8 cellular contexts compared by ENCODE assay signal in the genomic region with DNA sequence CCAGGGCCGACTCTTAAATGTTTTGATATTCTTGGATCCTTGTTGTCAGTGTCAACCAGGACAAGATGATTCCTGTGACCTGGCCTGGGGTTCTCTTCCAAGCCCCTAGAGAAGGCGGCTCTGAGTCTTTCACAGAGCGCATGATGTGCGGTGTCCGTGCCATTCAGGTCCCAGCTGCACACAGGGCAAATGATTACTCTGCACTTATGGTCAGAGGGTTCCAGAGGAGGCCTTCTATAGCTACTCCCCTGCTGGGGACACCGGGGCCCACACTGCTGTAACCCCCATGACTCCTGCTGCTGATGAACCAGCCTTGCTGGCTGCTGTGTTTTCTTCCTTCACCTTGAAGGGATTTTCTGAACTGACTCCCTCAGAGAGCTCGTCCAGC. TPM values are rescaled to one million over a fixed set of nuclear protein-coding genes. Genes with fewer than 3 reads are reported as not detected.
DNase-seq lines count a peak whose midpoint lies in the region; ATAC-seq and TF ChIP-seq lines count a peak whose summit lies in the region.

No MANE protein-coding gene starts in this region.

- no peak overlapping the region for H2BK120ac ChIP-seq in mesendoderm (ENCODE audit: low read depth, low read length)

- H3K27ac Mint-ChIP-seq in stimulated activated naive CD8-positive, alpha-beta T cell treated with anti-CD3 and anti-CD28 coated beads, Interleukin-15, amount 100 ng/mL, for 72 hours: no peak overlapping the region

- TF ChIP-seq CTCF in coronary artery (IDR thresholded peaks at IDR 0.05) (no peak), vagina (IDR thresholded peaks at IDR 0.05) (no peak)

- H3K4me1 ChIP-seq in mesendoderm (ENCODE audit: control insufficient read depth, low read depth, low read length) (peaks cover 21% of the 10 kb centered on the region), vagina (peaks cover 51% of the 10 kb centered on the region)

- peaks cover 49% of the 10 kb centered on the region for H3K79me2 ChIP-seq in mesendoderm (ENCODE audit: control insufficient read depth, insufficient read depth, low read length)

- H3K9me3 ChIP-seq in vagina: no peaks in the 10 kb centered on the region

- no peaks in the 10 kb centered on the region for H3K9me3 Mint-ChIP-seq in stimulated activated naive CD8-positive, alpha-beta T cell treated with anti-CD3 and anti-CD28 coated beads, Interleukin-15, amount 100 ng/mL, for 72 hours

- H3K27ac ChIP-seq in coronary artery (no peak overlapping the region), mesendoderm (ENCODE audit: low read depth, low read length) (peak overlapping the region; percentile 22), vagina (peak overlapping the region; percentile 84)

- no CpG with 5 or more reads among the region's 7 CpGs for whole genome bisulfite sequencing in mesendoderm (ENCODE audit: extremely low coverage, insufficient coverage, low lambda C conversion rate)

- peak overlapping the region; percentile 96 for H3K18ac ChIP-seq in mesendoderm (ENCODE audit: low read length)

- H3K56ac ChIP-seq in mesendoderm (ENCODE audit: low read length): peak overlapping the region; percentile 97

- intact Hi-C loops in vagina (cut with DNase I): no loop called here

- H3K27me3 ChIP-seq in mesendoderm (ENCODE audit: insufficient read depth, low read length, poor library complexity) (no peaks in the 10 kb centered on the region), vagina (no peaks in the 10 kb centered on the region)

- no peak overlapping the region for H3K23ac ChIP-seq in mesendoderm (ENCODE audit: low read length)

- peak overlapping the region; percentile 83 for H3K4ac ChIP-seq in mesendoderm (ENCODE audit: low read depth, low read length)

- peak; percentile 48 for ATAC-seq in stimulated activated naive CD8-positive, alpha-beta T cell treated with anti-CD3 and anti-CD28 coated beads, Interleukin-15, amount 100 ng/mL, for 72 hours
- no peak for ATAC-seq in stimulated activated naive CD8-positive, alpha-beta T cell treated with anti-CD3 and anti-CD28 coated beads, Interleukin-15, Interleukin-2, amounts not matched to agents 100 U/mL and 50 U/mL, for 24 hours
- no peak for ATAC-seq in GM21717 (IDR thresholded peaks at IDR 0.05; ENCODE audit: unreplicated experiment)

- no peak overlapping the region for H4K8ac ChIP-seq in mesendoderm (ENCODE audit: low read depth, low read length)

- peak overlapping the region; percentile 90 for H3K9ac ChIP-seq in mesendoderm (ENCODE audit: low read length)

- no peak for TF ChIP-seq POLR2A in vagina (IDR thresholded peaks at IDR 0.05)

- peaks cover 32% of the 10 kb centered on the region for H3K79me1 ChIP-seq in mesendoderm (ENCODE audit: low read length)

- H2BK5ac ChIP-seq in mesendoderm (ENCODE audit: low read length): peak overlapping the region; percentile 17

- H3K4me3 ChIP-seq in coronary artery: peak overlapping the region; percentile 90
- H3K4me3 ChIP-seq in mesendoderm (ENCODE audit: low read length): peak overlapping the region; percentile 80
- peak overlapping the region; percentile 61 to 66 for H3K4me3 ChIP-seq in vagina

- peak overlapping the region; percentile 61 for H3K4me2 ChIP-seq in mesendoderm (ENCODE audit: low read length)

- no peak for DNase-seq in stimulated activated naive CD8-positive, alpha-beta T cell treated with anti-CD3 and anti-CD28 coated beads, Interleukin-15, amount 100 ng/mL, for 72 hours
- DNase-seq in stimulated activated naive CD8-positive, alpha-beta T cell treated with anti-CD3 and anti-CD28 coated beads, Interleukin-15, Interleukin-2, amounts not matched to agents 100 U/mL and 50 U/mL, for 24 hours: no peak
- DNase-seq in coronary artery (ENCODE audit: low spot score): peak; percentile 63
- DNase-seq in mesendoderm: no peak
- DNase-seq in vagina (ENCODE audit: extremely low spot score in 2 of 2): peak; percentile 52 to 84
- no peak for DNase-seq in HuH-7 (ENCODE audit: low spot score)
- DNase-seq in occipital lobe (lab: John Stamatoyannopoulos, UW): no peak

- H3K4me1 Mint-ChIP-seq in stimulated activated naive CD8-positive, alpha-beta T cell treated with anti-CD3 and anti-CD28 coated beads, Interleukin-15, amount 100 ng/mL, for 72 hours: peaks cover 18% of the 10 kb centered on the region

- peaks cover 7% of the 10 kb centered on the region for H3K27me3 Mint-ChIP-seq in stimulated activated naive CD8-positive, alpha-beta T cell treated with anti-CD3 and anti-CD28 coated beads, Interleukin-15, amount 100 ng/mL, for 72 hours

- no peak overlapping the region for H4K5ac ChIP-seq in mesendoderm (ENCODE audit: low read length)

- H3K36me3 ChIP-seq in mesendoderm (ENCODE audit: control insufficient read depth, insufficient read depth, low read length) (no peaks in the 10 kb centered on the region), vagina (no peaks in the 10 kb centered on the region)

- H2AK5ac ChIP-seq in mesendoderm (ENCODE audit: low read length): no peak overlapping the region

- no peak overlapping the region for H2BK15ac ChIP-seq in mesendoderm (replicated peaks; ENCODE audit: low read depth)

- no peak overlapping the region for H3K4me3 Mint-ChIP-seq in stimulated activated naive CD8-positive, alpha-beta T cell treated with anti-CD3 and anti-CD28 coated beads, Interleukin-15, amount 100 ng/mL, for 72 hours

RNA-seq across cellular contexts. Expression of a gene that starts 1.4 kb away (rescaled TPM):
- polyA plus RNA-seq in mesendoderm (2013, experiment 1 of 2): 49.3 TPM
- 46.6 TPM for polyA plus RNA-seq in mesendoderm (2013, experiment 2 of 2)
- total RNA-seq in vagina (52.8 TPM), occipital lobe (52.7 TPM)

Comparison
In these comparisons a context has a peak if more than half of its experiments do, and no peak if none do; other contexts are left out.
1. DNase-seq: peak in coronary artery (single experiment) and vagina (2 of 2); none in stimulated activated naive CD8-positive, alpha-beta T cell treated with anti-CD3 and anti-CD28 coated beads, Interleukin-15, amount 100 ng/mL, for 72 hours (0 of 2), stimulated activated naive CD8-positive, alpha-beta T cell treated with anti-CD3 and anti-CD28 coated beads, Interleukin-15, Interleukin-2, amounts not matched to agents 100 U/mL and 50 U/mL, for 24 hours (single experiment), mesendoderm (single experiment), HuH-7 (single experiment) and occipital lobe (single experiment).
2. H3K27ac ChIP-seq: peak in mesendoderm (single experiment) and vagina (single experiment); none in coronary artery (0 of 2).
3. Peak in every context shown above with its lines, with median percentiles within 50 percentile points of each other: H3K4me3 ChIP-seq.